Comparison of ENCODE assay signal across 23 cellular contexts in genomic region chr18:74268933-74269620, GRCh38. TPM values are rescaled to one million over a fixed set of nuclear protein-coding genes. Genes with fewer than 3 reads are reported as not detected.
DNase-seq lines count a peak whose midpoint lies in the region; ATAC-seq and TF ChIP-seq lines count a peak whose summit lies in the region.
"Had no signal": no experiment of that assay in that cellular context is flagged by ENCODE, and none has a peak within 500 bp of the region (broad histone marks: within the 10 kb centered on the region; RNA-seq: fewer than 3 reads in every experiment).

No MANE protein-coding gene starts in this region.

- H3K4me3 ChIP-seq in CD4-positive, alpha-beta memory T cell (ENCODE audit: low read length in 2 of 2): no peak overlapping the region
- H3K4me3 ChIP-seq: HAP-1, stomach had no signal

- TF ChIP-seq CTCF in omental fat pad (IDR thresholded peaks at IDR 0.05): no peak

- intact Hi-C loops in left colon (cut with DNase I, micrococcal nuclease): no loop called here
- intact Hi-C loops in CD4-positive, alpha-beta memory T cell (cut with micrococcal nuclease): no loop called here

- peak; percentile 51 for ATAC-seq in left colon
- ATAC-seq in omental fat pad (ENCODE audit: low FRiP score): peak; percentile 48
- ATAC-seq in T-helper 17 cell: no peak
- ATAC-seq in GM19455 (IDR thresholded peaks at IDR 0.05; ENCODE audit: unreplicated experiment): no peak
- ATAC-seq: activated T-helper 17 cell treated with anti-CD3 and anti-CD28 coated beads, Interleukin-2, amount 50 U/mL, for 72 hours had no signal

- peaks cover 7% of the 10 kb centered on the region for H3K36me3 Mint-ChIP-seq in T-helper 17 cell (ENCODE audit: low read depth)
- peaks cover 11% of the 10 kb centered on the region in 2 donors for H3K36me3 Mint-ChIP-seq in CD4-positive, alpha-beta memory T cell

- H3K4me1 Mint-ChIP-seq in T-helper 17 cell: peaks cover 24% of the 10 kb centered on the region
- peaks cover 0 to 6% (median 2%) of the 10 kb centered on the region in 4 donors for H3K4me1 Mint-ChIP-seq in CD4-positive, alpha-beta memory T cell

- POLR2A ChIA-PET in CD4-positive, alpha-beta memory T cell (lab: Charles Lee; ENCODE audit: partially characterized antibody): no interaction called here

- DNase-seq in ELF-1 (ENCODE audit: low read depth, low spot score) (peak; percentile 49), cerebellum (ENCODE audit: low spot score) (peak; percentile 34), left colon (no peak), omental fat pad (ENCODE audit: low spot score) (no peak), T-helper 17 cell (no peak), AG08396 (ENCODE audit: low spot score) (no peak)
- no peak for DNase-seq in CD4-positive, alpha-beta memory T cell
- DNase-seq: activated CD4-positive, alpha-beta T cell treated with anti-CD3 and anti-CD28 coated beads, Interleukin-2, amount 50 U/mL, for 1 hour; foreskin fibroblast; NCI-H1417; NCI-H526 treated with DMSO at 0.1 percent for 48 hours; stimulated activated CD4-positive, alpha-beta T cell treated with anti-CD3 and anti-CD28 coated beads, Interleukin-4, amount 100 ng/mL, for 4 hours; stomach; T-helper 1 cell; trophoblast cell had no signal

- CTCF ChIA-PET in CD4-positive, alpha-beta memory T cell (lab: Charles Lee; ENCODE audit: partially characterized antibody): no interaction called here

- H3K27me3 ChIP-seq in CD4-positive, alpha-beta memory T cell (ENCODE audit: insufficient read depth, low read length): no peaks in the 10 kb centered on the region
- H3K27me3 ChIP-seq: stomach had no signal

- no peaks in the 10 kb centered on the region for H3K4me1 ChIP-seq in CD4-positive, alpha-beta memory T cell (ENCODE audit: insufficient read depth, low read length)
- H3K4me1 ChIP-seq: HAP-1 had no signal

- H3K4me3 Mint-ChIP-seq in T-helper 17 cell: no peak overlapping the region
- no peak overlapping the region for H3K4me3 Mint-ChIP-seq in CD4-positive, alpha-beta memory T cell
- H3K4me3 Mint-ChIP-seq: activated T-helper 17 cell treated with anti-CD3 and anti-CD28 coated beads, Interleukin-2, amount 50 U/mL, for 72 hours had no signal

- H3K9me3 Mint-ChIP-seq in CD4-positive, alpha-beta memory T cell: no peaks in the 10 kb centered on the region
- H3K9me3 Mint-ChIP-seq: activated T-helper 17 cell treated with anti-CD3 and anti-CD28 coated beads, Interleukin-2, amount 50 U/mL, for 72 hours had no signal

- no peaks in the 10 kb centered on the region for H3K27me3 Mint-ChIP-seq in T-helper 17 cell
- no peaks in the 10 kb centered on the region for H3K27me3 Mint-ChIP-seq in CD4-positive, alpha-beta memory T cell
- H3K27me3 Mint-ChIP-seq: activated T-helper 17 cell treated with anti-CD3 and anti-CD28 coated beads, Interleukin-2, amount 50 U/mL, for 72 hours had no signal

- no peaks in the 10 kb centered on the region for H3K9me3 ChIP-seq in T-helper 17 cell (ENCODE audit: control insufficient read depth, low read length, poor library complexity, severe bottlenecking)
- no peaks in the 10 kb centered on the region for H3K9me3 ChIP-seq in CD4-positive, alpha-beta memory T cell (ENCODE audit: control insufficient read depth in 1 of 2, low read length in 2 of 2)
- H3K9me3 ChIP-seq: HAP-1, stomach had no signal

- H3K27ac ChIP-seq in CD4-positive, alpha-beta memory T cell (ENCODE audit: low read depth, low read length): no peak overlapping the region
- H3K27ac ChIP-seq: stomach had no signal

- no peak overlapping the region for H3K27ac Mint-ChIP-seq in T-helper 17 cell
- peak overlapping the region in 1 of 7 donors; percentile 53 for H3K27ac Mint-ChIP-seq in CD4-positive, alpha-beta memory T cell
- H3K27ac Mint-ChIP-seq: activated T-helper 17 cell treated with anti-CD3 and anti-CD28 coated beads, Interleukin-2, amount 50 U/mL, for 72 hours had no signal

- no peaks in the 10 kb centered on the region for H3K36me3 ChIP-seq in CD4-positive, alpha-beta memory T cell (ENCODE audit: insufficient read depth, low read length)
- H3K36me3 ChIP-seq: HAP-1 had no signal

RNA-seq across cellular contexts. Expression of gene CYB5A, which starts 22.7 kb away (rescaled TPM):
- total RNA-seq in cerebellum (18.0 TPM), left colon (100 to 1,000 TPM; 115 to 129 TPM), omental fat pad (100 to 1,000 TPM; 258 to 547 (median 341) TPM), T-helper 17 cell (10 to 100 TPM; 14.5 to 14.8 TPM)
- total RNA-seq in CD4-positive, alpha-beta memory T cell: 10 to 100 TPM; 22.8 to 27.0 TPM
- 10 to 100 TPM; 61.0 to 86.7 TPM for polyA plus RNA-seq in CD4-positive, alpha-beta memory T cell

RNA-seq across cellular contexts. Expression of gene C18orf63, which starts 46.6 kb away (rescaled TPM):
- total RNA-seq in cerebellum (not detected), left colon (not detected), omental fat pad (not detected), T-helper 17 cell (not detected)
- not detected for total RNA-seq in CD4-positive, alpha-beta memory T cell
- not detected for polyA plus RNA-seq in CD4-positive, alpha-beta memory T cell
- total RNA-seq: activated T-helper 17 cell treated with anti-CD3 and anti-CD28 coated beads, Interleukin-2, amount 50 U/mL, for 72 hours; Daoy; dermis microvascular lymphatic vessel endothelial cell; kidney epithelial cell; mucosa of gallbladder; pulmonary artery endothelial cell; stomach had no signal
- polyA plus RNA-seq: stomach had no signal

Comparison
In these comparisons a context has a peak if more than half of its experiments do, and no peak if none do; other contexts are left out.
1. DNase-seq: peak in ELF-1 (single experiment) and cerebellum (single experiment); none in left colon (0 of 2), omental fat pad (single experiment), T-helper 17 cell (0 of 3), AG08396 (single experiment) and CD4-positive, alpha-beta memory T cell (0 of 5).
2. ATAC-seq: peak in left colon (single experiment) and omental fat pad (single experiment); none in T-helper 17 cell (single experiment) and GM19455 (single experiment).